In genomic region chr19:13101590-13102415, GRCh38 we compare ENCODE assay signal across 8 cellular contexts. TPM values are rescaled to one million over a fixed set of nuclear protein-coding genes. Genes with fewer than 3 reads are reported as not detected.
DNase-seq lines count a peak whose midpoint lies in the region; ATAC-seq and TF ChIP-seq lines count a peak whose summit lies in the region.

No MANE protein-coding gene starts in this region.

- TF ChIP-seq POLR2A in thyroid gland (IDR thresholded peaks at IDR 0.05): no peak

- H3K9me3 ChIP-seq in adipocyte (ENCODE audit: control insufficient read depth, low read length) (no peaks in the 10 kb centered on the region), lung (ENCODE audit: control insufficient read depth in 2 of 2, insufficient read depth in 1 of 2, low read length in 1 of 2) (no peaks in the 10 kb centered on the region), thyroid gland (no peaks in the 10 kb centered on the region)

- no peak overlapping the region for H3K27ac Mint-ChIP-seq in activated T-cell treated with anti-CD3 and anti-CD28 coated beads, Interleukin-2, amount 50 U/mL, for 72 hours

- peak overlapping the region; percentile 82 for H3K9ac ChIP-seq in adipocyte (ENCODE audit: low read length)

- peak overlapping the region; percentile 51 to 90 for H3K27ac ChIP-seq in lung (ENCODE audit: low read depth in 1 of 2, low read length in 1 of 2)
- peak overlapping the region in 2 of 3 donors; percentile 46 to 63 for H3K27ac ChIP-seq in thyroid gland

- DNase-seq in activated T-cell treated with anti-CD3 and anti-CD28 coated beads, Interleukin-2, amount 50 U/mL, for 72 hours: no peak
- DNase-seq in activated T-cell treated with anti-CD3 and anti-CD28 coated beads, Interleukin-2, amount 50 U/mL, for 48 hours: no peak
- no peak for DNase-seq in adipocyte (ENCODE audit: low read depth)
- DNase-seq in lung (ENCODE audit: low spot score): no peak
- no peak for DNase-seq in thyroid gland
- no peak for DNase-seq in DMS114 treated with DMSO at 0.1 percent for 48 hours (lab: John Stamatoyannopoulos, UW; ENCODE audit: unreplicated experiment)
- no peak for DNase-seq in NCI-H748 treated with DMSO at 0.1 percent for 48 hours (lab: John Stamatoyannopoulos, UW)

- intact Hi-C loops in thyroid gland (cut with DNase I): no loop called here

- no peaks in the 10 kb centered on the region for H3K27me3 ChIP-seq in adipocyte (replicated peaks; ENCODE audit: control insufficient read depth, insufficient read depth, low read length)
- no peaks in the 10 kb centered on the region for H3K27me3 ChIP-seq in lung (ENCODE audit: control insufficient read depth, insufficient read depth)
- H3K27me3 ChIP-seq in thyroid gland: no peaks in the 10 kb centered on the region

- peaks cover 18% of the 10 kb centered on the region for H3K27me3 Mint-ChIP-seq in activated T-cell treated with anti-CD3 and anti-CD28 coated beads, Interleukin-2, amount 50 U/mL, for 72 hours (ENCODE audit: low read depth)

- WGBS in lung, 2 donors: 21 to 50% methylated on average over 7 of the region's 7 CpGs
- 65 to 79% methylated on average over 7 of the region's 7 CpGs for WGBS in thyroid gland, 2 donors

- H3K36me3 ChIP-seq in adipocyte (ENCODE audit: control insufficient read depth, insufficient read depth, low read length, severe bottlenecking) (no peaks in the 10 kb centered on the region), lung (ENCODE audit: control insufficient read depth in 2 of 2, insufficient read depth in 2 of 2, low read length in 2 of 2) (peaks cover 0 to 10% of the 10 kb centered on the region in 2 donors), thyroid gland (no peaks in the 10 kb centered on the region)

- no peak for TF ChIP-seq CTCF in lung (IDR thresholded peaks at IDR 0.05; ENCODE audit: control extremely low read depth, extremely low read depth)
- no peak for TF ChIP-seq CTCF in thyroid gland (IDR thresholded peaks at IDR 0.05)

- peaks cover 13% of the 10 kb centered on the region for H3K4me1 ChIP-seq in adipocyte (ENCODE audit: control insufficient read depth, insufficient read depth, low read length)
- peaks cover 3 to 22% of the 10 kb centered on the region in 2 donors for H3K4me1 ChIP-seq in lung (ENCODE audit: control insufficient read depth in 2 of 2, insufficient read depth in 2 of 2, low read length in 2 of 2)
- peaks cover 14 to 41% of the 10 kb centered on the region in 2 donors for H3K4me1 ChIP-seq in thyroid gland

- H3K4me3 ChIP-seq in adipocyte (ENCODE audit: low read length): peak overlapping the region; percentile 58
- H3K4me3 ChIP-seq in lung: peak overlapping the region; percentile 66
- H3K4me3 ChIP-seq in thyroid gland (replicated peaks in 1 of 3): peak overlapping the region in 1 of 3 donors; percentile 13

- peaks cover 48% of the 10 kb centered on the region for H3K4me1 Mint-ChIP-seq in activated T-cell treated with anti-CD3 and anti-CD28 coated beads, Interleukin-2, amount 50 U/mL, for 72 hours (ENCODE audit: low read depth)

- peaks cover 0 to 5% of the 10 kb centered on the region in 2 donors for H3K9me3 Mint-ChIP-seq in activated T-cell treated with anti-CD3 and anti-CD28 coated beads, Interleukin-2, amount 50 U/mL, for 72 hours

- peak overlapping the region; percentile 67 to 78 for H3K4me3 Mint-ChIP-seq in activated T-cell treated with anti-CD3 and anti-CD28 coated beads, Interleukin-2, amount 50 U/mL, for 72 hours

- peaks cover 0 to 5% of the 10 kb centered on the region in 2 donors for H3K36me3 Mint-ChIP-seq in activated T-cell treated with anti-CD3 and anti-CD28 coated beads, Interleukin-2, amount 50 U/mL, for 72 hours (ENCODE audit: insufficient read depth in 2 of 2)

- ATAC-seq in activated T-cell treated with anti-CD3 and anti-CD28 coated beads, Interleukin-2, amount 50 U/mL, for 72 hours (replicated peaks in 1 of 2): no peak
- ATAC-seq in lung (ENCODE audit: insufficient read depth, low FRiP score) (no peak), HG02870 (IDR thresholded peaks at IDR 0.05; ENCODE audit: unreplicated experiment) (no peak)

RNA-seq across cellular contexts. Expression of gene LYL1, which starts 0.9 kb away (rescaled TPM):
- 1 to 10 TPM; 4.8 to 6.3 TPM for total RNA-seq in activated T-cell treated with anti-CD3 and anti-CD28 coated beads, Interleukin-2, amount 50 U/mL, for 72 hours
- total RNA-seq in lung: 10 to 100 TPM; 12.9 to 25.9 TPM
- polyA plus RNA-seq in lung: 10 to 100 TPM; 15.5 to 34.1 TPM
- 10 to 100 TPM in 1 of 4 donors, 1 to 10 TPM in 3; 4.2 to 10.9 (median 7.7) TPM for total RNA-seq in thyroid gland

RNA-seq across cellular contexts. Expression of gene TRMT1, which starts 14.7 kb away (rescaled TPM):
- total RNA-seq in activated T-cell treated with anti-CD3 and anti-CD28 coated beads, Interleukin-2, amount 50 U/mL, for 72 hours: 10 to 100 TPM; 41.0 to 46.0 TPM
- total RNA-seq in lung: 10 to 100 TPM; 14.4 to 41.4 TPM
- polyA plus RNA-seq in lung: 10 to 100 TPM; 46.1 to 48.2 TPM
- 10 to 100 TPM; 23.9 to 31.3 (median 29.1) TPM for total RNA-seq in thyroid gland

RNA-seq across cellular contexts. Expression of gene NACC1, which starts 16.3 kb away (rescaled TPM):
- 10 to 100 TPM; 53.6 to 76.0 TPM for total RNA-seq in activated T-cell treated with anti-CD3 and anti-CD28 coated beads, Interleukin-2, amount 50 U/mL, for 72 hours
- total RNA-seq in lung (10 to 100 TPM; 18.4 to 94.8 TPM), thyroid gland (10 to 100 TPM; 16.9 to 67.7 (median 43.0) TPM)
- 10 to 100 TPM; 51.6 to 64.9 TPM for polyA plus RNA-seq in lung

RNA-seq across cellular contexts. Expression of gene STX10, which starts 48.4 kb away (rescaled TPM):
- total RNA-seq in activated T-cell treated with anti-CD3 and anti-CD28 coated beads, Interleukin-2, amount 50 U/mL, for 72 hours: 10 to 100 TPM; 73.9 to 89.9 TPM
- total RNA-seq in lung (10 to 100 TPM; 45.8 to 94.3 TPM), thyroid gland (10 to 100 TPM; 39.2 to 91.9 (median 56.5) TPM)
- 100 to 1,000 TPM; 128 to 136 TPM for polyA plus RNA-seq in lung

RNA-seq across cellular contexts. Expression of gene IER2, which starts 48.4 kb away (rescaled TPM):
- total RNA-seq in activated T-cell treated with anti-CD3 and anti-CD28 coated beads, Interleukin-2, amount 50 U/mL, for 72 hours: 100 to 1,000 TPM; 168 to 184 TPM
- total RNA-seq in lung (10 to 100 TPM; 29.8 to 93.5 TPM), thyroid gland (100 to 1,000 TPM in 1 of 4 donors, 10 to 100 TPM in 3; 55.0 to 139 (median 65.9) TPM)
- 100 to 1,000 TPM in 1 of 2 donors, 10 to 100 TPM in 1; 92.5 to 242 TPM for polyA plus RNA-seq in lung
